In genomic region chr12:54439521-54440255, GRCh38 we compare ENCODE assay signal across 8 cellular contexts. TPM values are rescaled to one million over a fixed set of nuclear protein-coding genes. Genes with fewer than 3 reads are reported as not detected.
DNase-seq lines count a peak whose midpoint lies in the region; ATAC-seq and TF ChIP-seq lines count a peak whose summit lies in the region.

No MANE protein-coding gene starts in this region.

- ATAC-seq in T-cell (replicated peaks in 1 of 4), result peak; percentile 81 to 87 (median 83)
- peak; percentile 92 for ATAC-seq in esophagus mucosa
- no peak for ATAC-seq in HG02852 (IDR thresholded peaks at IDR 0.05; ENCODE audit: unreplicated experiment)

- H3K36me3 Mint-ChIP-seq in T-cell, result no peaks in the 10 kb centered on the region
- H3K36me3 Mint-ChIP-seq in nephron (ENCODE audit: low read depth), result no peaks in the 10 kb centered on the region

- peak; percentile 74 for TF ChIP-seq CTCF in AG09309 (IDR thresholded peaks at IDR 0.05; ENCODE audit: control insufficient read depth, insufficient read depth, low read depth, low read length, missing control alignments)
- peak; percentile 64; the same call in 1 of the 2 replicates for TF ChIP-seq CTCF in GM12875 (IDR thresholded peaks at IDR 0.05; ENCODE audit: borderline replicate concordance, insufficient read depth, low read depth, low read length)
- TF ChIP-seq CTCF in NB4 (IDR thresholded peaks at IDR 0.05; ENCODE audit: low read depth, low read length), result peak; percentile 80
- TF ChIP-seq CTCF in nephron (IDR thresholded peaks at IDR 0.05; ENCODE audit: unreplicated experiment in 3 of 3), result peak; percentile 76 to 85 (median 80)

- H3K27ac Mint-ChIP-seq in T-cell (peak overlapping the region in 1 of 2 donors; percentile 47), nephron (peak overlapping the region in 1 of 3 experiments; percentile 55)

- H3K4me1 Mint-ChIP-seq in T-cell, result peaks cover 3 to 12% (median 4%) of the 10 kb centered on the region in 3 donors
- peaks cover 11% of the 10 kb centered on the region for H3K4me1 Mint-ChIP-seq in nephron

- H3K4me3 Mint-ChIP-seq in T-cell, result no peak overlapping the region
- no peak overlapping the region for H3K4me3 Mint-ChIP-seq in nephron

- CTCF ChIA-PET in T-cell (lab: Charles Lee), result interaction anchor here (0.6 to 6.2 kb wide), 22 partner anchors 11 to 59 kb away, joined by 3 to 174 read pairs (median 4); partner anchors contain the start of gene ZNF385A (in 1 of the 2)

- no peak overlapping the region for H3K4me3 ChIP-seq in AG09309 (ENCODE audit: control insufficient read depth, low read depth, low read length)
- no peak overlapping the region for H3K4me3 ChIP-seq in GM12875 (ENCODE audit: low read depth, low read length)
- no peak overlapping the region for H3K4me3 ChIP-seq in NB4 (ENCODE audit: low read depth, low read length)

- TF ChIP-seq POLR2A in NB4 (IDR thresholded peaks at IDR 0.05; ENCODE audit: extremely low read depth, insufficient read length), result no peak

- H3K27me3 Mint-ChIP-seq in T-cell (peaks cover 0 to 1% of the 10 kb centered on the region in 2 donors), nephron (ENCODE audit: low read depth) (no peaks in the 10 kb centered on the region)

- POLR2A ChIA-PET in T-cell (lab: Charles Lee), result interaction anchor here in 1 of 2 donors (0.6 to 0.8 kb wide), 2 partner anchors 24 to 40 kb away, joined by 3 to 4 read pairs; no protein-coding TSS in a partner anchor

- peak; percentile 65 for DNase-seq in AG09309 (ENCODE audit: low read depth)
- peak; percentile 79 for DNase-seq in NB4 (ENCODE audit: low read depth)
- peak in 2 of 34 experiments; percentile 24 to 27 for DNase-seq in T-cell
- no peak for DNase-seq in GM19238 (ENCODE audit: insufficient read length, low spot score)

- H3K9me3 Mint-ChIP-seq in T-cell (no peaks in the 10 kb centered on the region), nephron (no peaks in the 10 kb centered on the region)

RNA-seq across cellular contexts. Expression of gene ITGA5, which starts 20.6 kb away (rescaled TPM):
- total RNA-seq in T-cell (100 to 1,000 TPM in 3 of 5 donors, 10 to 100 TPM in 2; 58.6 to 183 (median 169) TPM), esophagus mucosa (12.8 TPM)

RNA-seq across cellular contexts. Expression of gene GTSF1, which starts 33.7 kb away (rescaled TPM):
- total RNA-seq in T-cell, result 1 to 10 TPM; 2.5 to 7.3 (median 3.7) TPM
- total RNA-seq in esophagus mucosa, result not detected

RNA-seq across cellular contexts. Expression of gene ZNF385A, which starts 55.2 kb away (rescaled TPM):
- total RNA-seq in T-cell (1 to 10 TPM in 4 of 5 donors, under 1 TPM in 1; 0.90 to 2.7 (median 1.2) TPM), esophagus mucosa (52.2 TPM)

RNA-seq across cellular contexts. Expression of gene NCKAP1L, which starts 57.9 kb away (rescaled TPM):
- total RNA-seq in T-cell (100 to 1,000 TPM; 107 to 138 (median 126) TPM), esophagus mucosa (2.0 TPM)

Comparison
In these comparisons a context has a peak if more than half of its experiments do, and no peak if none do; other contexts are left out.
1. RNA of gene ZNF385A, which starts 55.2 kb away (total RNA-seq): 52.2 TPM in esophagus mucosa (single experiment); 0.90 to 2.7 TPM in T-cell; every median in the first group is over 10 times any median in the second.
2. Peak in every context shown above with its lines, with median percentiles within 50 percentile points of each other: CTCF ChIP-seq.